ENCODE assay signal across 24 cellular contexts in genomic region chr1:206600527-206600926, GRCh38.
"Had no signal": no experiment of that assay in that cellular context is flagged by ENCODE, and none has a peak within 500 bp of the region (broad histone marks: within the 10 kb centered on the region; RNA-seq: fewer than 3 reads in every experiment).

No MANE protein-coding gene starts in this region.

- H3K27ac ChIP-seq: neutrophil, ovary, prostate gland, sigmoid colon, suprapubic skin, tibial artery, upper lobe of right lung had no signal

- DNase-seq: activated B cell treated with CpG ODN at 0.5 μM for 24 hours; activated CD4-positive, alpha-beta T cell treated with anti-CD3 and anti-CD28 coated beads for 36 hours; activated CD4-positive, alpha-beta T cell treated with anti-CD3 and anti-CD28 coated beads, Interleukin-2, amount 50 U/mL, for 4 hours; activated CD8-positive, alpha-beta memory T cell treated with anti-CD3 and anti-CD28 coated beads, Interleukin-2, amount 50 U/mL, for 4 hours; activated naive CD8-positive, alpha-beta T cell treated with anti-CD3 and anti-CD28 coated beads, Interleukin-2, amount 50 U/mL, for 24 hours; activated T-cell treated with anti-CD3 and anti-CD28 coated beads, Interleukin-2, amount 50 U/mL, for 48 hours; caudate nucleus; foreskin fibroblast; head of caudate nucleus; hippocampal formation; mesendoderm; ovary; sigmoid colon; stimulated activated CD4-positive, alpha-beta T cell treated with anti-CD3 and anti-CD28 coated beads, Interleukin-1b, Interleukin-23, amount 100 ng/mL, for 48 hours; stimulated activated naive B cell treated with anti-CD40 and anti-IgM and Interleukin-4, amounts not matched to agents 10 μg/mL and 1 μg/mL and 100 μg/mL, for 72 hours; T-cell; tibial artery; upper lobe of right lung had no signal

- FAIRE-seq: endothelial cell of umbilical vein had no signal

- H3K9me3 ChIP-seq: neutrophil, ovary, prostate gland, sigmoid colon, suprapubic skin, tibial artery, upper lobe of right lung had no signal

- H3K4me1 ChIP-seq: sigmoid colon, suprapubic skin, tibial artery, upper lobe of right lung had no signal

- H3K27me3 ChIP-seq: neutrophil, ovary, sigmoid colon, suprapubic skin, tibial artery, upper lobe of right lung had no signal

- H3K4me3 ChIP-seq: lung, ovary, prostate gland, sigmoid colon, smooth muscle cell, suprapubic skin, tibial artery, upper lobe of right lung had no signal

- H3K4me2 ChIP-seq: smooth muscle cell had no signal

- ATAC-seq: activated CD4-positive, alpha-beta T cell treated with anti-CD3 and anti-CD28 coated beads for 36 hours; activated naive CD8-positive, alpha-beta T cell treated with anti-CD3 and anti-CD28 coated beads, Interleukin-2, amount 50 U/mL, for 24 hours; stimulated activated naive B cell treated with anti-CD40 and anti-IgM and Interleukin-4, amounts not matched to agents 10 μg/mL and 1 μg/mL and 100 μg/mL, for 72 hours; T-cell; upper lobe of right lung had no signal

- H3K36me3 ChIP-seq: ovary had no signal
